ENCODE assay signal across 12 cellular contexts in the genomic region with DNA sequence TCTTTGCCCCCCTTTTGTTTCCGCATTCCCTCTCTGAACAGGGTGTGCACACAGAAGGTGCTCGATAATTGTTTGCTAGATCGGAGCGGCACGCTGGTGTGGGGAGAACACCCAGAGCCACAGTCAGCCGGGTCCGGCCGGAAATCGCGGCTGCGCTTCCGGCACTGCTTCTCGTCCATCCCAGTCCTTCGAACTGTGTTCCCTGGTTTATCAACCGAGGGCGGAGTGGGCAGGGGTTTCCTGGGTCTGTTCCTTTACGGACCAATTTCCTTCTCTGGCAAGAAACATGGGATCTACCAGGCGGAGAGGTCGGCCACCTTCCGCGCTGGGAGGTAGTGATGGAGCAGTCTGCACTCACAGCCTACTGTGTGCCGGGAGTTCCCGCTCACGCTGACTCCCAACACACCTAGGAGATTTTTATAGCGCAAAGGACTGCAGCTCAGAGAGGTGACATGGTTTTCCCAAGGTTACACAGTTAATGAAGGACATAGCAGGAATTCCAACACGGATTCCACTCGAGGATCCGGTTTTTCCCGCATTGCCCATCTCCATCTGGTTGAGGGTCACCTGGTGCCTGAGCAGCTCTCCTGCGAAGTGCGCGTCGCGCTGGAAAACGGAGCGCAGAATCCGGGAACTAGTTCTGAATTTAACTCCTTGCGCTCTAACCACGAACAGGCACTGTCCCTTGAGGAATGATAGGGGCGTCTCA. TPM values are rescaled to one million over a fixed set of nuclear protein-coding genes. Genes with fewer than 3 reads are reported as not detected.
DNase-seq lines count a peak whose midpoint lies in the region; ATAC-seq, FAIRE-seq and TF ChIP-seq lines count a peak whose summit lies in the region.
"Had no signal": no experiment of that assay in that cellular context is flagged by ENCODE, and none has a peak within 500 bp of the region (broad histone marks: within the 10 kb centered on the region; RNA-seq: fewer than 3 reads in every experiment).

No MANE protein-coding gene starts in this region.

- in situ Hi-C loops in GM13976 (cut with MboI; ENCODE audit: low sequenced_read_pairs, unreplicated experiment): loop anchor here (10.0 to 25.0 kb wide), 2 partner anchors 104 to 181 kb away; no protein-coding TSS in a partner anchor

- CTCF ChIA-PET in activated naive CD4-positive, alpha-beta T cell treated with anti-CD3 and anti-CD28 coated beads, Interleukin-2, amount 10 ng/mL, durations not matched to agents 7 days and 5 days (lab: Charles Lee): no interaction called here

- no peak for DNase-seq in activated naive CD4-positive, alpha-beta T cell treated with anti-CD3 and anti-CD28 coated beads, Interleukin-2, amount 10 ng/mL, durations not matched to agents 7 days and 5 days
- DNase-seq in activated naive CD4-positive, alpha-beta T cell treated with Interleukin-2 at 50 U/mL for 16 hours: no peak
- DNase-seq in activated T-cell treated with anti-CD3 and anti-CD28 coated beads, Interleukin-2, amount 50 U/mL, for 48 hours: peak; percentile 26 to 35
- DNase-seq in kidney (peak; percentile 65), thoracic aorta (ENCODE audit: low spot score) (no peak), GM13976 (ENCODE audit: low spot score) (no peak)
- DNase-seq: DND-41, nucleus accumbens, PC-9 had no signal

- H3K4me3 Mint-ChIP-seq in activated naive CD4-positive, alpha-beta T cell treated with anti-CD3 and anti-CD28 coated beads, Interleukin-2, amount 10 ng/mL, durations not matched to agents 7 days and 5 days: peak overlapping the region; percentile 33

- H3K9me3 Mint-ChIP-seq in activated naive CD4-positive, alpha-beta T cell treated with anti-CD3 and anti-CD28 coated beads, Interleukin-2, amount 10 ng/mL, durations not matched to agents 7 days and 5 days: no peaks in the 10 kb centered on the region

- H3K27me3 Mint-ChIP-seq in activated naive CD4-positive, alpha-beta T cell treated with anti-CD3 and anti-CD28 coated beads, Interleukin-2, amount 10 ng/mL, durations not matched to agents 7 days and 5 days: no peaks in the 10 kb centered on the region

- H3K27ac Mint-ChIP-seq in activated naive CD4-positive, alpha-beta T cell treated with anti-CD3 and anti-CD28 coated beads, Interleukin-2, amount 10 ng/mL, durations not matched to agents 7 days and 5 days: peak overlapping the region; percentile 60

- H3K4me1 ChIP-seq in kidney (ENCODE audit: control insufficient read depth in 1 of 2, insufficient read depth in 1 of 2, low read depth in 1 of 2, low read length in 2 of 2) (peaks cover 2 to 11% of the 10 kb centered on the region in 2 donors), thoracic aorta (ENCODE audit: control insufficient read depth in 1 of 2, low read depth in 2 of 2) (peaks cover 0 to 32% of the 10 kb centered on the region in 2 donors)

- H3K36me3 ChIP-seq in kidney (ENCODE audit: control insufficient read depth in 1 of 2, insufficient read depth in 2 of 2, low read length in 2 of 2) (no peaks in the 10 kb centered on the region), thoracic aorta (peaks cover 7% of the 10 kb centered on the region)

- H3K36me3 Mint-ChIP-seq in activated naive CD4-positive, alpha-beta T cell treated with anti-CD3 and anti-CD28 coated beads, Interleukin-2, amount 10 ng/mL, durations not matched to agents 7 days and 5 days: peaks cover 7% of the 10 kb centered on the region

- intact Hi-C loops in kidney (cut with DNase I): no loop called here

- H3K9me3 ChIP-seq in kidney (ENCODE audit: control insufficient read depth in 1 of 2, low read length in 2 of 2): peaks cover 0 to 2% of the 10 kb centered on the region in 2 donors
- H3K9me3 ChIP-seq in thoracic aorta: no peaks in the 10 kb centered on the region

- peaks cover 7% of the 10 kb centered on the region for H3K4me1 Mint-ChIP-seq in activated naive CD4-positive, alpha-beta T cell treated with anti-CD3 and anti-CD28 coated beads, Interleukin-2, amount 10 ng/mL, durations not matched to agents 7 days and 5 days

- H3K4me3 ChIP-seq in kidney (ENCODE audit: low read length in 2 of 2) (peak overlapping the region in 1 of 2 donors; percentile 37), thoracic aorta (peak overlapping the region; percentile 63)
- H3K4me3 ChIP-seq: PC-9 had no signal

- FAIRE-seq in kidney (lab: Jason Lieb, UNC): no peak
- FAIRE-seq: bronchial epithelial cell had no signal

- ATAC-seq in thoracic aorta (ENCODE audit: insufficient number of reproducible peaks, low FRiP score, low read depth) (no peak), HG03520 (IDR thresholded peaks at IDR 0.05; ENCODE audit: unreplicated experiment) (no peak), GM21390 (IDR thresholded peaks at IDR 0.05; ENCODE audit: unreplicated experiment) (no peak)

- H3K27me3 ChIP-seq in thoracic aorta (replicated peaks; ENCODE audit: insufficient read depth): peaks cover 26% of the 10 kb centered on the region

- no peak overlapping the region for H3K27ac ChIP-seq in kidney (ENCODE audit: low read depth in 2 of 2, low read length in 2 of 2)
- no peak overlapping the region for H3K27ac ChIP-seq in thoracic aorta
- H3K27ac ChIP-seq: PC-9 had no signal

- TF ChIP-seq CTCF in kidney (IDR thresholded peaks at IDR 0.05; ENCODE audit: borderline replicate concordance, extremely low read depth, insufficient read depth) (no peak), thoracic aorta (IDR thresholded peaks at IDR 0.05) (no peak), GM13976 (IDR thresholded peaks at IDR 0.05; ENCODE audit: borderline replicate concordance, control extremely low read depth, extremely low read depth, insufficient read depth, missing control alignments) (no peak)

- H3K9ac ChIP-seq in kidney (ENCODE audit: low read length in 2 of 2): no peak overlapping the region

RNA-seq across cellular contexts. Expression of gene MSX1, which starts 6.8 kb away (rescaled TPM):
- total RNA-seq in kidney (2.3 TPM), thoracic aorta (10 to 100 TPM; 11.0 to 24.6 TPM)
- polyA plus RNA-seq in kidney (ENCODE audit: insufficient read depth, low read depth, low replicate concordance): 3.0 TPM
- total RNA-seq: PC-9 had no signal

Comparison
In these comparisons a context has a peak if more than half of its experiments do, and no peak if none do; other contexts are left out.
1. DNase-seq: peak in activated T-cell treated with anti-CD3 and anti-CD28 coated beads, Interleukin-2, amount 50 U/mL, for 48 hours (2 of 2) and kidney (single experiment); none in activated naive CD4-positive, alpha-beta T cell treated with anti-CD3 and anti-CD28 coated beads, Interleukin-2, amount 10 ng/mL, durations not matched to agents 7 days and 5 days (single experiment), activated naive CD4-positive, alpha-beta T cell treated with Interleukin-2 at 50 U/mL for 16 hours (single experiment), thoracic aorta (single experiment) and GM13976 (single experiment).